ENCODE assay signal across 23 cellular contexts in the genomic region with DNA sequence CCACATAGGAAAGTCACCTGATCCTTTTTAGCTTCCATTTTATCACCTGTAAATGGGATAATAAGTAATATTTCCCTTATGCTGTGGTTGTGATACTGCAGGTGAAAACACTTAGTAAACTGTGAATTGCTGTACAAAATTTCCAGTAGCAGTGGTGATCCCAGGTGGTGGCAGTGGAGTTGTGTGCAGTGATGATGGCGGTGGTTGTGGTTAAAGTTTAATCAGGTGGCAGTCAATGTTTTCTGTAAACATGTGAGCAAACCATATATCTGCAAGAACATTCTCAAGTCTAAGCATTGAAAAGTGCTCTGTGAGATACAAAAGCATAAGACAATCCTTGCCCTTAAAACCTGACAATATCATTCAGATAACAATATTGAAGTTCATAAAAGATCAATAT.
"Had no signal": no experiment of that assay in that cellular context is flagged by ENCODE, and none has a peak within 500 bp of the region (broad histone marks: within the 10 kb centered on the region; RNA-seq: fewer than 3 reads in every experiment).

No MANE protein-coding gene starts in this region.

- H3K4me3 ChIP-seq: breast epithelium had no signal

- H3K27ac ChIP-seq: breast epithelium had no signal

- FAIRE-seq: RCC 7860, TTC549 had no signal

- ATAC-seq: PC-3, T-helper 17 cell had no signal

- DNase-seq: activated CD4-positive, alpha-beta memory T cell treated with anti-CD3 and anti-CD28 coated beads, Interleukin-2, amount 10 ng/mL, durations not matched to agents 7 days and 5 days; activated CD4-positive, alpha-beta T cell treated with anti-CD3 and anti-CD28 coated beads, Interleukin-2, amount 50 U/mL, for 1 hour; activated CD4-positive, CD25-positive, alpha-beta regulatory T cell; activated gamma-delta T cell treated with Interleukin-2 at 50 U/mL for 16 hours; activated naive CD4-positive, alpha-beta T cell treated with anti-CD3 and anti-CD28 coated beads, Interleukin-2, amount 10 ng/mL, durations not matched to agents 7 days and 5 days; activated naive CD8-positive, alpha-beta T cell treated with anti-CD3 and anti-CD28 coated beads for 36 hours; activated T-cell treated with anti-CD3 and anti-CD28 coated beads for 4 hours; activated T-cell treated with anti-CD3 and anti-CD28 coated beads, Interleukin-2, amount 50 U/mL, for 48 hours; caudate nucleus; Karpas-422; MM.1S; NCI-H1105; NCI-H1436; NCI-H1694 treated with DMSO at 0.1 percent for 48 hours; NCI-H2029 treated with DMSO at 0.1 percent for 48 hours; NCI-H510A treated with DMSO at 0.1 percent for 48 hours; PC-3; SHP77; T-helper 17 cell; T1000 had no signal

- H3K27me3 ChIP-seq: breast epithelium had no signal

- H3K9me3 ChIP-seq: breast epithelium had no signal

- H3K36me3 ChIP-seq: breast epithelium had no signal

- H3K4me1 ChIP-seq: breast epithelium had no signal
